27 cellular contexts compared by ENCODE assay signal in the genomic region with DNA sequence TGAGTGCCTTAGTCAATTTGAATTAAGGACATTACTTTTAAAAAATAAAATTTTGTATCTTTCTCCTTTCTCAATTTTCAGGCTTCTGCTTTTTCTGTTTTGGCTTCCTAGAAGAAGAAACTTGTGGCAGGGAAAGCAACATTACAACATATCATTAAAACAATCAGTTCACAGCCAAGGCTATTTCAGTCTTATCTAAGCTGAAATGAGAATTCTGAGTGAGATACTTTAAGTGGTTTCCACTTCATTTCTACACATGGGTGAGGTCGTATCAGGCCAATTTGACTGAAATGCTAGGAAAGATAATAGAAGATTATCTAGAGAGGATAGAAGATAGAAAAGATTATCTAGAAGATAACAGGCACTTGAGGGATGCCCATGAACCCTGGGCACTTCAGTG. TPM values are rescaled to one million over a fixed set of nuclear protein-coding genes. Genes with fewer than 3 reads are reported as not detected.
"Had no signal": no experiment of that assay in that cellular context is flagged by ENCODE, and none has a peak within 500 bp of the region (broad histone marks: within the 10 kb centered on the region; RNA-seq: fewer than 3 reads in every experiment).

No MANE protein-coding gene starts in this region.

- H3K4me3 ChIP-seq: colonic mucosa, esophagus squamous epithelium, hepatocyte, mucosa of descending colon, psoas muscle, right lobe of liver, spleen, tibial artery had no signal

- ATAC-seq: foreskin keratinocyte; left colon; mucosa of descending colon; naive thymus-derived CD8-positive, alpha-beta T cell; psoas muscle; stimulated activated memory B cell treated with anti-CD40 and anti-IgM and Interleukin-4, amounts not matched to agents 10 μg/mL and 1 μg/mL and 100 μg/mL, for 72 hours; stimulated activated naive CD8-positive, alpha-beta T cell treated with anti-CD3 and anti-CD28 coated beads, Interleukin-15, amount 100 ng/mL, for 72 hours had no signal

- H3K27ac ChIP-seq: colonic mucosa, foreskin keratinocyte, hepatocyte, neutrophil, psoas muscle, right lobe of liver, spleen had no signal

- H3K36me3 ChIP-seq: colonic mucosa, neutrophil had no signal

- DNase-seq: colonic mucosa; dermis blood vessel endothelial cell; esophagus squamous epithelium; foreskin keratinocyte; head of caudate nucleus; left colon; mammary epithelial cell; mucosa of descending colon; naive thymus-derived CD8-positive, alpha-beta T cell; psoas muscle; retina; right lobe of liver; spleen; stimulated activated CD4-positive, alpha-beta T cell treated with anti-CD3 and anti-CD28 coated beads, Interleukin-15, amount 100 ng/mL, for 24 hours; stimulated activated CD4-positive, alpha-beta T cell treated with anti-CD3 and anti-CD28 coated beads, Interleukin-1b, Interleukin-23, amount 100 ng/mL, for 48 hours; stimulated activated CD4-positive, alpha-beta T cell treated with anti-CD3 and anti-CD28 coated beads, Interleukin-4, amount 100 ng/mL, for 24 hours; stimulated activated naive CD8-positive, alpha-beta T cell treated with anti-CD3 and anti-CD28 coated beads, Interleukin-15, amount 100 ng/mL, for 72 hours; tibial artery had no signal

- H3K9me3 ChIP-seq: colonic mucosa, esophagus squamous epithelium, mucosa of descending colon, neutrophil, psoas muscle, right lobe of liver, spleen, tibial artery had no signal

- H3K4me1 ChIP-seq: colonic mucosa, esophagus squamous epithelium, psoas muscle, right lobe of liver, tibial artery had no signal

- H3K27me3 ChIP-seq: colonic mucosa, esophagus squamous epithelium, foreskin keratinocyte, hepatocyte, right lobe of liver, spleen, tibial artery had no signal

RNA-seq across cellular contexts. Expression of gene BCL2L14, which starts 52.5 kb away (rescaled TPM):
- total RNA-seq: cerebellum; dermis blood vessel endothelial cell; epithelial cell of proximal tubule; foreskin keratinocyte; kidney epithelial cell; lower leg skin; mammary epithelial cell; naive thymus-derived CD8-positive, alpha-beta T cell; osteoblast; psoas muscle had no signal
- polyA plus RNA-seq: foreskin keratinocyte, mammary epithelial cell, neural cell, psoas muscle had no signal
